ENCODE assay signal across 1 cellular context in the genomic region with DNA sequence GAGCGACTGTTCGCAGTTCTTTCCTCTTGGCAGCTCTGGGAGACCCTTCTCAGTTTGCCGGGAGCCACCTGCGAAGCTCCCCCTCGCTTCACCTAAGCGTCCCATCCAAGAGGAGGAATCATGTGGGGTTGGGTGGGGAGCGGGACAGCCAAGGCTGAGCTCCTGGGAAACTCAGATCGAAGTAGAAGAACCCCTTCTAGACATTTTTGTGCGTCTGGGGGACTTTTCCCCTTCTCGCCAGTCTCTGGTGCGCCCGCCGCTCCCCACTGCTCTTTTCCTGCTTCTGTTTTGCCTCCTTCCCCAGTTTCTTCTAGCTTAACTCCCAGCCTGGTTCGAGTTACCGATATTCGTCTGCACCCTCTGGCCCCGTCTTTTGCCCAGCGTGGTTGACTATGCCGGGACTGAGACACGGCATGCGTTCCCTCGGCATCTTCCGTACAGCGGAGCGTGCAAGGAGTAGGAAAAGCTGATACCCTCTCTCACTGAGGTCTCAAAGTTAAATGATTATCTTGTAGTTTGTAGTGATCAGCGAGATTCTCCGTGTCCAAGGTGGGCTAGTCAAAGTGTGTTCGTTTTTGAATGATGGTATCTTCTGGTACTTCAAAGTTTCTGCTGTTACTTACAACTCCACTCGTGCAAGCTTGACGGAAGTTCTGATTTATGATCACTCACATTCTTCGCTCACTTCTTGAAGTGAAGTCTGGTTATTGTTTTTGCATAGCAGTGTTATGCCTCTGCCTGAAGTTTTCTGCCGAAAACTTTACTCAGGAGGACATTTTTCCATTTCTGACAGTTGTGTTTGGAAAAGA.
TF ChIP-seq lines count a peak whose summit lies in the region.

No MANE protein-coding gene starts in this region.

TF ChIP-seq in HEK293, 187 proteins besides CTCF, POLR2A, EP300 and RAD21 (continued from another document and continues in another):
- TF ChIP-seq, protein P1, sequence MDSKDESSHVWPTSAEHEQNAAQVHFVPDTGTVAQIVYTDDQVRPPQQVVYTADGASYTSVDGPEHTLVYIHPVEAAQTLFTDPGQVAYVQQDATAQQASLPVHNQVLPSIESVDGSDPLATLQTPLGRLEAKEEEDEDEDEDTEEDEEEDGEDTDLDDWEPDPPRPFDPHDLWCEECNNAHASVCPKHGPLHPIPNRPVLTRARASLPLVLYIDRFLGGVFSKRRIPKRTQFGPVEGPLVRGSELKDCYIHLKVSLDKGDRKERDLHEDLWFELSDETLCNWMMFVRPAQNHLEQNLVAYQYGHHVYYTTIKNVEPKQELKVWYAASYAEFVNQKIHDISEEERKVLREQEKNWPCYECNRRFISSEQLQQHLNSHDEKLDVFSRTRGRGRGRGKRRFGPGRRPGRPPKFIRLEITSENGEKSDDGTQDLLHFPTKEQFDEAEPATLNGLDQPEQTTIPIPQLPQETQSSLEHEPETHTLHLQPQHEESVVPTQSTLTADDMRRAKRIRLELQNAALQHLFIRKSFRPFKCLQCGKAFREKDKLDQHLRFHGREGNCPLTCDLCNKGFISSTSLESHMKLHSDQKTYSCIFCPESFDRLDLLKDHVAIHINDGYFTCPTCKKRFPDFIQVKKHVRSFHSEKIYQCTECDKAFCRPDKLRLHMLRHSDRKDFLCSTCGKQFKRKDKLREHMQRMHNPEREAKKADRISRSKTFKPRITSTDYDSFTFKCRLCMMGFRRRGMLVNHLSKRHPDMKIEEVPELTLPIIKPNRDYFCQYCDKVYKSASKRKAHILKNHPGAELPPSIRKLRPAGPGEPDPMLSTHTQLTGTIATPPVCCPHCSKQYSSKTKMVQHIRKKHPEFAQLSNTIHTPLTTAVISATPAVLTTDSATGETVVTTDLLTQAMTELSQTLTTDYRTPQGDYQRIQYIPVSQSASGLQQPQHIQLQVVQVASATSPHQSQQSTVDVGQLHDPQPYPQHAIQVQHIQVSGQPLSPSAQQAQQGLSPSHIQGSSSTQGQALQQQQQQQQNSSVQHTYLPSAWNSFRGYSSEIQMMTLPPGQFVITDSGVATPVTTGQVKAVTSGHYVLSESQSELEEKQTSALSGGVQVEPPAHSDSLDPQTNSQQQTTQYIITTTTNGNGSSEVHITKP (tag by site-specific recombination; IDR thresholded peaks at IDR 0.05), result peak; percentile 86
- TF ChIP-seq ZNF777 (tag by site-specific recombination; IDR thresholded peaks at IDR 0.05; ENCODE audit: borderline replicate concordance) (no peak), SP3 (tag by site-specific recombination; IDR thresholded peaks at IDR 0.05) (no peak), ZNF785 (tag by site-specific recombination; IDR thresholded peaks at IDR 0.05) (no peak), ZNF391 (tag by site-specific recombination; IDR thresholded peaks at IDR 0.05; ENCODE audit: borderline replicate concordance, low read depth) (no peak), ZNF654 (tag by site-specific recombination; IDR thresholded peaks at IDR 0.05; ENCODE audit: low read depth) (no peak), ZNF184 (tag by site-specific recombination; IDR thresholded peaks at IDR 0.05) (no peak), BCL11B (tag by site-specific recombination; IDR thresholded peaks at IDR 0.05; ENCODE audit: low read depth) (no peak), ZNF335 (tag by site-specific recombination; conservative IDR thresholded peaks at IDR 0.05) (peak; percentile 29; the same call in 1 of the 2 replicates), ZNF211 (tag by site-specific recombination; IDR thresholded peaks at IDR 0.05; ENCODE audit: low read depth) (no peak), YY2 (tag by site-specific recombination; IDR thresholded peaks at IDR 0.05) (no peak), ZNF266 (tag by site-specific recombination; IDR thresholded peaks at IDR 0.05; ENCODE audit: low read depth) (no peak), FEZF1 (tag by site-specific recombination; IDR thresholded peaks at IDR 0.05) (no peak), ZNF423 (tag by site-specific recombination; IDR thresholded peaks at IDR 0.05) (no peak), ZNF658 (tag by site-specific recombination; IDR thresholded peaks at IDR 0.05) (no peak), SETDB1 (IDR thresholded peaks at IDR 0.05; ENCODE audit: insufficient read length, low read length) (peak; percentile 69), ZNF426 (tag by site-specific recombination; IDR thresholded peaks at IDR 0.05) (no peak), ZBTB1 (tag by site-specific recombination; IDR thresholded peaks at IDR 0.05) (no peak), ZNF830 (tag by site-specific recombination; IDR thresholded peaks at IDR 0.05; ENCODE audit: low read depth) (no peak), HOXD13 (CRISPR knock-in tag; IDR thresholded peaks at IDR 0.05; ENCODE audit: borderline replicate concordance) (no peak), RBAK (tag by site-specific recombination; IDR thresholded peaks at IDR 0.05) (no peak), YY1 (tag by site-specific recombination; IDR thresholded peaks at IDR 0.05) (no peak), TRIM28 (IDR thresholded peaks at IDR 0.05; ENCODE audit: borderline replicate concordance, low read length) (peak; percentile 45), ZNF404 (tag by site-specific recombination; IDR thresholded peaks at IDR 0.05) (no peak), ZNF747 (tag by site-specific recombination; IDR thresholded peaks at IDR 0.05) (no peak), KLF16 (tag by site-specific recombination; IDR thresholded peaks at IDR 0.05) (no peak), ZNF596 (tag by site-specific recombination; IDR thresholded peaks at IDR 0.05) (no peak), ZNF792 (tag by site-specific recombination; IDR thresholded peaks at IDR 0.05) (no peak), EGR2 (tag by site-specific recombination; IDR thresholded peaks at IDR 0.05; ENCODE audit: low read depth) (no peak), ZNF621 (tag by site-specific recombination; IDR thresholded peaks at IDR 0.05) (no peak), ZNF311 (tag by site-specific recombination; IDR thresholded peaks at IDR 0.05; ENCODE audit: borderline replicate concordance) (no peak), ZBTB20 (tag by site-specific recombination; IDR thresholded peaks at IDR 0.05) (peak; percentile 44), ZNF473 (tag by site-specific recombination; IDR thresholded peaks at IDR 0.05) (no peak), PRDM1 (tag by site-specific recombination; IDR thresholded peaks at IDR 0.05) (peak; percentile 26; the same call in 1 of the 2 replicates), MEIS1 (CRISPR knock-in tag; IDR thresholded peaks at IDR 0.05; ENCODE audit: borderline replicate concordance) (peak; percentile 3; the same call in 1 of the 2 replicates), ZNF843 (tag by site-specific recombination; IDR thresholded peaks at IDR 0.05) (no peak), ZBTB17 (tag by site-specific recombination; IDR thresholded peaks at IDR 0.05) (peak; percentile 96)
- TF ChIP-seq, protein P2, sequence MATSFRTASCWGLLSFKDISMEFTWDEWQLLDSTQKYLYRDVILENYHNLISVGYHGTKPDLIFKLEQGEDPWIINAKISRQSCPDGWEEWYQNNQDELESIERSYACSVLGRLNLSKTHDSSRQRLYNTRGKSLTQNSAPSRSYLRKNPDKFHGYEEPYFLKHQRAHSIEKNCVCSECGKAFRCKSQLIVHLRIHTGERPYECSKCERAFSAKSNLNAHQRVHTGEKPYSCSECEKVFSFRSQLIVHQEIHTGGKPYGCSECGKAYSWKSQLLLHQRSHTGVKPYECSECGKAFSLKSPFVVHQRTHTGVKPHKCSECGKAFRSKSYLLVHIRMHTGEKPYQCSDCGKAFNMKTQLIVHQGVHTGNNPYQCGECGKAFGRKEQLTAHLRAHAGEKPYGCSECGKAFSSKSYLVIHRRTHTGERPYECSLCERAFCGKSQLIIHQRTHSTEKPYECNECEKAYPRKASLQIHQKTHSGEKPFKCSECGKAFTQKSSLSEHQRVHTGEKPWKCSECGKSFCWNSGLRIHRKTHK (tag by site-specific recombination; IDR thresholded peaks at IDR 0.05), result no peak
- TF ChIP-seq, protein P3, sequence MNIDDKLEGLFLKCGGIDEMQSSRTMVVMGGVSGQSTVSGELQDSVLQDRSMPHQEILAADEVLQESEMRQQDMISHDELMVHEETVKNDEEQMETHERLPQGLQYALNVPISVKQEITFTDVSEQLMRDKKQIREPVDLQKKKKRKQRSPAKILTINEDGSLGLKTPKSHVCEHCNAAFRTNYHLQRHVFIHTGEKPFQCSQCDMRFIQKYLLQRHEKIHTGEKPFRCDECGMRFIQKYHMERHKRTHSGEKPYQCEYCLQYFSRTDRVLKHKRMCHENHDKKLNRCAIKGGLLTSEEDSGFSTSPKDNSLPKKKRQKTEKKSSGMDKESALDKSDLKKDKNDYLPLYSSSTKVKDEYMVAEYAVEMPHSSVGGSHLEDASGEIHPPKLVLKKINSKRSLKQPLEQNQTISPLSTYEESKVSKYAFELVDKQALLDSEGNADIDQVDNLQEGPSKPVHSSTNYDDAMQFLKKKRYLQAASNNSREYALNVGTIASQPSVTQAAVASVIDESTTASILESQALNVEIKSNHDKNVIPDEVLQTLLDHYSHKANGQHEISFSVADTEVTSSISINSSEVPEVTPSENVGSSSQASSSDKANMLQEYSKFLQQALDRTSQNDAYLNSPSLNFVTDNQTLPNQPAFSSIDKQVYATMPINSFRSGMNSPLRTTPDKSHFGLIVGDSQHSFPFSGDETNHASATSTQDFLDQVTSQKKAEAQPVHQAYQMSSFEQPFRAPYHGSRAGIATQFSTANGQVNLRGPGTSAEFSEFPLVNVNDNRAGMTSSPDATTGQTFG (tag by site-specific recombination; IDR thresholded peaks at IDR 0.05; ENCODE audit: borderline replicate concordance), result no peak
- TF ChIP-seq, protein P4, sequence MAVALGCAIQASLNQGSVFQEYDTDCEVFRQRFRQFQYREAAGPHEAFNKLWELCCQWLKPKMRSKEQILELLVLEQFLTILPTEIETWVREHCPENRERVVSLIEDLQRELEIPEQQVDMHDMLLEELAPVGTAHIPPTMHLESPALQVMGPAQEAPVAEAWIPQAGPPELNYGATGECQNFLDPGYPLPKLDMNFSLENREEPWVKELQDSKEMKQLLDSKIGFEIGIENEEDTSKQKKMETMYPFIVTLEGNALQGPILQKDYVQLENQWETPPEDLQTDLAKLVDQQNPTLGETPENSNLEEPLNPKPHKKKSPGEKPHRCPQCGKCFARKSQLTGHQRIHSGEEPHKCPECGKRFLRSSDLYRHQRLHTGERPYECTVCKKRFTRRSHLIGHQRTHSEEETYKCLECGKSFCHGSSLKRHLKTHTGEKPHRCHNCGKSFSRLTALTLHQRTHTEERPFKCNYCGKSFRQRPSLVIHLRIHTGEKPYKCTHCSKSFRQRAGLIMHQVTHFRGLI (tag by site-specific recombination; IDR thresholded peaks at IDR 0.05), result no peak
- TF ChIP-seq, protein P5, sequence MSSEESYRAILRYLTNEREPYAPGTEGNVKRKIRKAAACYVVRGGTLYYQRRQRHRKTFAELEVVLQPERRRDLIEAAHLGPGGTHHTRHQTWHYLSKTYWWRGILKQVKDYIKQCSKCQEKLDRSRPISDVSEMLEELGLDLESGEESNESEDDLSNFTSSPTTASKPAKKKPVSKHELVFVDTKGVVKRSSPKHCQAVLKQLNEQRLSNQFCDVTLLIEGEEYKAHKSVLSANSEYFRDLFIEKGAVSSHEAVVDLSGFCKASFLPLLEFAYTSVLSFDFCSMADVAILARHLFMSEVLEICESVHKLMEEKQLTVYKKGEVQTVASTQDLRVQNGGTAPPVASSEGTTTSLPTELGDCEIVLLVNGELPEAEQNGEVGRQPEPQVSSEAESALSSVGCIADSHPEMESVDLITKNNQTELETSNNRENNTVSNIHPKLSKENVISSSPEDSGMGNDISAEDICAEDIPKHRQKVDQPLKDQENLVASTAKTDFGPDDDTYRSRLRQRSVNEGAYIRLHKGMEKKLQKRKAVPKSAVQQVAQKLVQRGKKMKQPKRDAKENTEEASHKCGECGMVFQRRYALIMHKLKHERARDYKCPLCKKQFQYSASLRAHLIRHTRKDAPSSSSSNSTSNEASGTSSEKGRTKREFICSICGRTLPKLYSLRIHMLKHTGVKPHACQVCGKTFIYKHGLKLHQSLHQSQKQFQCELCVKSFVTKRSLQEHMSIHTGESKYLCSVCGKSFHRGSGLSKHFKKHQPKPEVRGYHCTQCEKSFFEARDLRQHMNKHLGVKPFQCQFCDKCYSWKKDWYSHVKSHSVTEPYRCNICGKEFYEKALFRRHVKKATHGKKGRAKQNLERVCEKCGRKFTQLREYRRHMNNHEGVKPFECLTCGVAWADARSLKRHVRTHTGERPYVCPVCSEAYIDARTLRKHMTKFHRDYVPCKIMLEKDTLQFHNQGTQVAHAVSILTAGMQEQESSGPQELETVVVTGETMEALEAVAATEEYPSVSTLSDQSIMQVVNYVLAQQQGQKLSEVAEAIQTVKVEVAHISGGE (tag by site-specific recombination; conservative IDR thresholded peaks at IDR 0.05; ENCODE audit: low read depth), result peak; percentile 23; the same call in 1 of the 2 replicates
- TF ChIP-seq, protein P6, sequence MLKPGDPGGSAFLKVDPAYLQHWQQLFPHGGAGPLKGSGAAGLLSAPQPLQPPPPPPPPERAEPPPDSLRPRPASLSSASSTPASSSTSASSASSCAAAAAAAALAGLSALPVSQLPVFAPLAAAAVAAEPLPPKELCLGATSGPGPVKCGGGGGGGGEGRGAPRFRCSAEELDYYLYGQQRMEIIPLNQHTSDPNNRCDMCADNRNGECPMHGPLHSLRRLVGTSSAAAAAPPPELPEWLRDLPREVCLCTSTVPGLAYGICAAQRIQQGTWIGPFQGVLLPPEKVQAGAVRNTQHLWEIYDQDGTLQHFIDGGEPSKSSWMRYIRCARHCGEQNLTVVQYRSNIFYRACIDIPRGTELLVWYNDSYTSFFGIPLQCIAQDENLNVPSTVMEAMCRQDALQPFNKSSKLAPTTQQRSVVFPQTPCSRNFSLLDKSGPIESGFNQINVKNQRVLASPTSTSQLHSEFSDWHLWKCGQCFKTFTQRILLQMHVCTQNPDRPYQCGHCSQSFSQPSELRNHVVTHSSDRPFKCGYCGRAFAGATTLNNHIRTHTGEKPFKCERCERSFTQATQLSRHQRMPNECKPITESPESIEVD (tag by site-specific recombination; IDR thresholded peaks at IDR 0.05), result peak; percentile 87
- TF ChIP-seq, protein P7, sequence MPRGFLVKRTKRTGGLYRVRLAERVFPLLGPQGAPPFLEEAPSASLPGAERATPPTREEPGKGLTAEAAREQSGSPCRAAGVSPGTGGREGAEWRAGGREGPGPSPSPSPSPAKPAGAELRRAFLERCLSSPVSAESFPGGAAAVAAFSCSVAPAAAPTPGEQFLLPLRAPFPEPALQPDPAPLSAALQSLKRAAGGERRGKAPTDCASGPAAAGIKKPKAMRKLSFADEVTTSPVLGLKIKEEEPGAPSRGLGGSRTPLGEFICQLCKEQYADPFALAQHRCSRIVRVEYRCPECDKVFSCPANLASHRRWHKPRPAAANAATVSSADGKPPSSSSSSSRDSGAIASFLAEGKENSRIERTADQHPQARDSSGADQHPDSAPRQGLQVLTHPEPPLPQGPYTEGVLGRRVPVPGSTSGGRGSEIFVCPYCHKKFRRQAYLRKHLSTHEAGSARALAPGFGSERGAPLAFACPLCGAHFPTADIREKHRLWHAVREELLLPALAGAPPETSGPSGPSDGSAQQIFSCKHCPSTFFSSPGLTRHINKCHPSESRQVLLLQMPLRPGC (tag by site-specific recombination; IDR thresholded peaks at IDR 0.05), result no peak
- TF ChIP-seq, protein P8, sequence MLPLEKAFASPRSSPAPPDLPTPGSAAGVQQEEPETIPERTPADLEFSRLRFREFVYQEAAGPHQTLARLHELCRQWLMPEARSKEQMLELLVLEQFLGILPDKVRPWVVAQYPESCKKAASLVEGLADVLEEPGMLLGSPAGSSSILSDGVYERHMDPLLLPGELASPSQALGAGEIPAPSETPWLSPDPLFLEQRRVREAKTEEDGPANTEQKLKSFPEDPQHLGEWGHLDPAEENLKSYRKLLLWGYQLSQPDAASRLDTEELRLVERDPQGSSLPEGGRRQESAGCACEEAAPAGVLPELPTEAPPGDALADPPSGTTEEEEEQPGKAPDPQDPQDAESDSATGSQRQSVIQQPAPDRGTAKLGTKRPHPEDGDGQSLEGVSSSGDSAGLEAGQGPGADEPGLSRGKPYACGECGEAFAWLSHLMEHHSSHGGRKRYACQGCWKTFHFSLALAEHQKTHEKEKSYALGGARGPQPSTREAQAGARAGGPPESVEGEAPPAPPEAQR (tag by site-specific recombination; IDR thresholded peaks at IDR 0.05), result no peak
